Comparison of ENCODE assay signal across 8 cellular contexts in genomic region chr10:101829561-101830315, GRCh38. TPM values are rescaled to one million over a fixed set of nuclear protein-coding genes. Genes with fewer than 3 reads are reported as not detected.
DNase-seq lines count a peak whose midpoint lies in the region; ATAC-seq and TF ChIP-seq lines count a peak whose summit lies in the region.

No MANE protein-coding gene starts in this region.

- no peaks in the 10 kb centered on the region for H3K9me3 ChIP-seq in Loucy (ENCODE audit: insufficient read depth, low read depth, low read length)
- no peaks in the 10 kb centered on the region for H3K9me3 ChIP-seq in neural cell (ENCODE audit: low read length)

- peak; percentile 41 for DNase-seq in AG20443 (ENCODE audit: low spot score)
- DNase-seq in activated CD8-positive, alpha-beta memory T cell treated with anti-CD3 and anti-CD28 coated beads, Interleukin-2, amount 50 U/mL, for 48 hours: peak; percentile 76
- DNase-seq in epithelial cell of prostate (ENCODE audit: low read depth, low spot score): no peak
- no peak for DNase-seq in medulla oblongata (ENCODE audit: extremely low spot score)

- H3K79me2 ChIP-seq in Loucy (ENCODE audit: insufficient read depth, low read length) (no peaks in the 10 kb centered on the region), neural cell (replicated peaks; ENCODE audit: insufficient read depth, low read length) (no peaks in the 10 kb centered on the region)

- TF ChIP-seq CTCF in Loucy (conservative IDR thresholded peaks at IDR 0.05; ENCODE audit: low read length): no peak
- no peak for TF ChIP-seq CTCF in neural cell (IDR thresholded peaks at IDR 0.05; ENCODE audit: poor library complexity, severe bottlenecking)

- H3K4me1 ChIP-seq in Loucy (ENCODE audit: insufficient read depth, low read length, poor library complexity, severe bottlenecking) (peaks cover 27% of the 10 kb centered on the region), urinary bladder (ENCODE audit: insufficient read depth) (no peaks in the 10 kb centered on the region)

- peak; percentile 6 for ATAC-seq in GM21390 (IDR thresholded peaks at IDR 0.05; ENCODE audit: unreplicated experiment)

- H4K20me1 ChIP-seq in Loucy (ENCODE audit: insufficient read depth, low read length, poor library complexity, severe bottlenecking) (peaks cover 3% of the 10 kb centered on the region), neural cell (ENCODE audit: insufficient read depth) (no peaks in the 10 kb centered on the region)

- peak overlapping the region; percentile 88 for H2AFZ ChIP-seq in Loucy (ENCODE audit: low read length)
- H2AFZ ChIP-seq in neural cell (ENCODE audit: low read depth, low read length): peak overlapping the region; percentile 30

- H3K27ac ChIP-seq in epithelial cell of prostate (peak overlapping the region; percentile 24), neural cell (ENCODE audit: low read length) (peak overlapping the region; percentile 43), urinary bladder (ENCODE audit: low read depth) (no peak overlapping the region)

- H3K4me3 ChIP-seq in Loucy (ENCODE audit: low read length, poor library complexity, severe bottlenecking) (peak overlapping the region; percentile 76), neural cell (ENCODE audit: low read length) (peak overlapping the region; percentile 59), urinary bladder (ENCODE audit: low read depth, low read length) (peak overlapping the region; percentile 48)

- H3K9ac ChIP-seq in Loucy (ENCODE audit: low read depth, low read length, poor library complexity, severe bottlenecking): no peak overlapping the region
- H3K9ac ChIP-seq in neural cell (ENCODE audit: low read length): no peak overlapping the region

- no peaks in the 10 kb centered on the region for H3K36me3 ChIP-seq in Loucy (ENCODE audit: insufficient read depth, low read length)
- no peaks in the 10 kb centered on the region for H3K36me3 ChIP-seq in neural cell (ENCODE audit: insufficient read depth, low read length)
- no peaks in the 10 kb centered on the region for H3K36me3 ChIP-seq in urinary bladder (ENCODE audit: insufficient read depth)

- H3F3A ChIP-seq in Loucy (ENCODE audit: low read depth): peaks cover 7% of the 10 kb centered on the region
- H3F3A ChIP-seq in neural cell (ENCODE audit: insufficient read depth, low read length, poor library complexity, severe bottlenecking): no peaks in the 10 kb centered on the region

- TF ChIP-seq RAD21 in neural cell (conservative IDR thresholded peaks at IDR 0.05): no peak

- H3K27me3 ChIP-seq in Loucy (ENCODE audit: insufficient read depth, low read length, poor library complexity, severe bottlenecking): no peaks in the 10 kb centered on the region
- no peaks in the 10 kb centered on the region for H3K27me3 ChIP-seq in neural cell (ENCODE audit: insufficient read depth, low read depth, low read length)

- H3K4me2 ChIP-seq in Loucy (ENCODE audit: low read depth, low read length, poor library complexity, severe bottlenecking): peak overlapping the region; percentile 95
- no peak overlapping the region for H3K4me2 ChIP-seq in neural cell (ENCODE audit: low read length)

- no peak for TF ChIP-seq EP300 in neural cell (conservative IDR thresholded peaks at IDR 0.05; ENCODE audit: poor library complexity, severe bottlenecking)

- 14% methylated on average over 31 of the region's 31 CpGs for WGBS in urinary bladder

- H3K9me2 ChIP-seq in Loucy (replicated peaks; ENCODE audit: low read depth, low read length): no peaks in the 10 kb centered on the region
- H3K9me2 ChIP-seq in neural cell (ENCODE audit: insufficient read depth, low read length): no peaks in the 10 kb centered on the region

TF ChIP-seq in neural cell, 6 proteins besides CTCF, POLR2A, EP300 and RAD21:
- no peak for TF ChIP-seq EZH2 (IDR thresholded peaks at IDR 0.05; ENCODE audit: borderline replicate concordance, insufficient read depth, low read length, poor library complexity, severe bottlenecking)
- TF ChIP-seq TAF1 (IDR thresholded peaks at IDR 0.05; ENCODE audit: low read depth): no peak
- TF ChIP-seq POLR2AphosphoS5 (IDR thresholded peaks at IDR 0.05): no peak
- no peak for TF ChIP-seq MXI1 (conservative IDR thresholded peaks at IDR 0.05; ENCODE audit: poor library complexity, severe bottlenecking)
- no peak for TF ChIP-seq SMC3 (conservative IDR thresholded peaks at IDR 0.05; ENCODE audit: poor library complexity)
- TF ChIP-seq REST (IDR thresholded peaks at IDR 0.05; ENCODE audit: borderline replicate concordance): no peak

RNA-seq across cellular contexts. Expression of gene OGA, which starts 11.5 kb away (rescaled TPM):
- polyA plus RNA-seq in neural cell: 318 and 357 TPM in 2 replicates
- 480 and 503 TPM in 2 replicates for polyA minus RNA-seq in neural cell
- 240 TPM for total RNA-seq in urinary bladder
- 56.8 TPM for polyA plus RNA-seq in urinary bladder

RNA-seq across cellular contexts. Expression of gene KCNIP2, which starts 13.9 kb away (rescaled TPM):
- polyA plus RNA-seq in neural cell: 8.9 and 10.0 TPM in 2 replicates
- polyA minus RNA-seq in neural cell: 5.4 and 6.0 TPM in 2 replicates
- 2.4 TPM for total RNA-seq in urinary bladder
- 1.5 TPM for polyA plus RNA-seq in urinary bladder

RNA-seq across cellular contexts. Expression of gene NPM3, which starts 46.5 kb away (rescaled TPM):
- polyA plus RNA-seq in neural cell (49.1 and 53.0 TPM in 2 replicates), urinary bladder (36.8 TPM)
- polyA minus RNA-seq in neural cell: 9.8 and 15.1 TPM in 2 replicates
- 30.6 TPM for total RNA-seq in urinary bladder

RNA-seq across cellular contexts. Expression of gene FGF8, which starts 53.8 kb away (rescaled TPM):
- 6.0 and 6.1 TPM in 2 replicates for polyA plus RNA-seq in neural cell
- polyA minus RNA-seq in neural cell: 0.81 TPM in 1 of 2 replicates, not detected in the other
- total RNA-seq in urinary bladder: not detected
- not detected for polyA plus RNA-seq in urinary bladder

Comparison
In these comparisons a context has a peak if more than half of its experiments do, and no peak if none do; other contexts are left out.
1. DNase-seq: peak in AG20443 (single experiment) and activated CD8-positive, alpha-beta memory T cell treated with anti-CD3 and anti-CD28 coated beads, Interleukin-2, amount 50 U/mL, for 48 hours (single experiment); none in epithelial cell of prostate (single experiment) and medulla oblongata (single experiment).
2. Peak in every context shown above with its lines, with median percentiles within 50 percentile points of each other: H3K4me3 ChIP-seq.